ENCODE assay signal across 1 cellular context in the genomic region with DNA sequence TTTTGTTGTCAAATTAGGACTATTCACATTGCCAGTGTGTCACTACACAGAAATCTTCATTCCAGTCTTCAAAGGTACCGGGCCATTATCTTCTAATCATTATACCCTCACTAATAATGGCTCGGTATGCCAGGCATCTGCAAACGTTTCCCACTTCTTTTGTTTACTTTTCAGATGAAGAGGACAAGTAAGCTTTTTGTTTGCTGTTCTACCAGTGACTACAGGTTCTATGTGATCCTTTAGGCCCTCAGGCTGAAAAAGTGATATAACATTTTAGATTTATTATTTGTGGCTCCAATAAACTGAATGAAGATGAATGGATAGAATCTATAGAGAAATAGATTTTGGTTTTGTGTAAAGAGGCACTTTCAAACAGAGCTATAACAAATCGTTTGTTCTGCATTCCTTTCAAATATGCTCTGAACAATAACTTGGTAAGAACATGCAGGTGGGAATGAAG.
TF ChIP-seq lines count a peak whose summit lies in the region.

No MANE protein-coding gene starts in this region.

TF ChIP-seq in HepG2, 621 proteins besides CTCF, POLR2A, EP300 and RAD21 (continued from another document and continues in another):
- TF ChIP-seq, protein P1, sequence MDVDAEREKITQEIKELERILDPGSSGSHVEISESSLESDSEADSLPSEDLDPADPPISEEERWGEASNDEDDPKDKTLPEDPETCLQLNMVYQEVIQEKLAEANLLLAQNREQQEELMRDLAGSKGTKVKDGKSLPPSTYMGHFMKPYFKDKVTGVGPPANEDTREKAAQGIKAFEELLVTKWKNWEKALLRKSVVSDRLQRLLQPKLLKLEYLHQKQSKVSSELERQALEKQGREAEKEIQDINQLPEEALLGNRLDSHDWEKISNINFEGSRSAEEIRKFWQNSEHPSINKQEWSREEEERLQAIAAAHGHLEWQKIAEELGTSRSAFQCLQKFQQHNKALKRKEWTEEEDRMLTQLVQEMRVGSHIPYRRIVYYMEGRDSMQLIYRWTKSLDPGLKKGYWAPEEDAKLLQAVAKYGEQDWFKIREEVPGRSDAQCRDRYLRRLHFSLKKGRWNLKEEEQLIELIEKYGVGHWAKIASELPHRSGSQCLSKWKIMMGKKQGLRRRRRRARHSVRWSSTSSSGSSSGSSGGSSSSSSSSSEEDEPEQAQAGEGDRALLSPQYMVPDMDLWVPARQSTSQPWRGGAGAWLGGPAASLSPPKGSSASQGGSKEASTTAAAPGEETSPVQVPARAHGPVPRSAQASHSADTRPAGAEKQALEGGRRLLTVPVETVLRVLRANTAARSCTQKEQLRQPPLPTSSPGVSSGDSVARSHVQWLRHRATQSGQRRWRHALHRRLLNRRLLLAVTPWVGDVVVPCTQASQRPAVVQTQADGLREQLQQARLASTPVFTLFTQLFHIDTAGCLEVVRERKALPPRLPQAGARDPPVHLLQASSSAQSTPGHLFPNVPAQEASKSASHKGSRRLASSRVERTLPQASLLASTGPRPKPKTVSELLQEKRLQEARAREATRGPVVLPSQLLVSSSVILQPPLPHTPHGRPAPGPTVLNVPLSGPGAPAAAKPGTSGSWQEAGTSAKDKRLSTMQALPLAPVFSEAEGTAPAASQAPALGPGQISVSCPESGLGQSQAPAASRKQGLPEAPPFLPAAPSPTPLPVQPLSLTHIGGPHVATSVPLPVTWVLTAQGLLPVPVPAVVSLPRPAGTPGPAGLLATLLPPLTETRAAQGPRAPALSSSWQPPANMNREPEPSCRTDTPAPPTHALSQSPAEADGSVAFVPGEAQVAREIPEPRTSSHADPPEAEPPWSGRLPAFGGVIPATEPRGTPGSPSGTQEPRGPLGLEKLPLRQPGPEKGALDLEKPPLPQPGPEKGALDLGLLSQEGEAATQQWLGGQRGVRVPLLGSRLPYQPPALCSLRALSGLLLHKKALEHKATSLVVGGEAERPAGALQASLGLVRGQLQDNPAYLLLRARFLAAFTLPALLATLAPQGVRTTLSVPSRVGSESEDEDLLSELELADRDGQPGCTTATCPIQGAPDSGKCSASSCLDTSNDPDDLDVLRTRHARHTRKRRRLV (CRISPR knock-in tag; IDR thresholded peaks at IDR 0.05): no peak
- peak; percentile 35 for TF ChIP-seq ZEB1 (IDR thresholded peaks at IDR 0.05; ENCODE audit: insufficient replicate concordance, low read depth)
- TF ChIP-seq HOXA5 (CRISPR knock-in tag; IDR thresholded peaks at IDR 0.05): 0 out of 2 replicates have a peak, but pooled peaks have one; percentile 25
- no peak for TF ChIP-seq CEBPB (IDR thresholded peaks at IDR 0.05; ENCODE audit: borderline replicate concordance, low read depth, low read length)
- peak; percentile 85 for TF ChIP-seq FOXP1 (IDR thresholded peaks at IDR 0.05)
- peak; percentile 90 for TF ChIP-seq FOXP1 (CRISPR knock-in tag; IDR thresholded peaks at IDR 0.05)
- TF ChIP-seq ZNF563 (CRISPR knock-in tag; IDR thresholded peaks at IDR 0.05): no peak
- TF ChIP-seq ZNF615 (CRISPR knock-in tag; IDR thresholded peaks at IDR 0.05; ENCODE audit: borderline replicate concordance): no peak
- 0 out of 2 replicates have a peak, but pooled peaks have one; percentile 47 for TF ChIP-seq FOXA1 (IDR thresholded peaks at IDR 0.05)
- TF ChIP-seq FOXA1 (CRISPR knock-in tag; IDR thresholded peaks at IDR 0.05): peak; percentile 83
- peak; percentile 75 for TF ChIP-seq ELF3 (CRISPR knock-in tag; IDR thresholded peaks at IDR 0.05)
- no peak for TF ChIP-seq ZNF180 (CRISPR knock-in tag; IDR thresholded peaks at IDR 0.05; ENCODE audit: borderline replicate concordance, low read depth)
- TF ChIP-seq, protein P2, sequence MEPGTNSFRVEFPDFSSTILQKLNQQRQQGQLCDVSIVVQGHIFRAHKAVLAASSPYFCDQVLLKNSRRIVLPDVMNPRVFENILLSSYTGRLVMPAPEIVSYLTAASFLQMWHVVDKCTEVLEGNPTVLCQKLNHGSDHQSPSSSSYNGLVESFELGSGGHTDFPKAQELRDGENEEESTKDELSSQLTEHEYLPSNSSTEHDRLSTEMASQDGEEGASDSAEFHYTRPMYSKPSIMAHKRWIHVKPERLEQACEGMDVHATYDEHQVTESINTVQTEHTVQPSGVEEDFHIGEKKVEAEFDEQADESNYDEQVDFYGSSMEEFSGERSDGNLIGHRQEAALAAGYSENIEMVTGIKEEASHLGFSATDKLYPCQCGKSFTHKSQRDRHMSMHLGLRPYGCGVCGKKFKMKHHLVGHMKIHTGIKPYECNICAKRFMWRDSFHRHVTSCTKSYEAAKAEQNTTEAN (CRISPR knock-in tag; conservative IDR thresholded peaks at IDR 0.05): 0 out of 2 replicates have a peak, but pooled peaks have one; percentile 43
- peak; percentile 66; the same call in 1 of the 2 replicates for TF ChIP-seq DPF2 (CRISPR knock-in tag; IDR thresholded peaks at IDR 0.05; ENCODE audit: borderline replicate concordance, low read depth)
- peak; percentile 20 for TF ChIP-seq SKI (IDR thresholded peaks at IDR 0.05; ENCODE audit: partially characterized antibody)
- no peak for TF ChIP-seq ZNF510 (CRISPR knock-in tag; IDR thresholded peaks at IDR 0.05; ENCODE audit: low read depth)
- TF ChIP-seq ZNF274 (CRISPR knock-in tag; IDR thresholded peaks at IDR 0.05): no peak
- no peak for TF ChIP-seq DNMT1 (CRISPR knock-in tag; IDR thresholded peaks at IDR 0.05)
- TF ChIP-seq, protein P3, sequence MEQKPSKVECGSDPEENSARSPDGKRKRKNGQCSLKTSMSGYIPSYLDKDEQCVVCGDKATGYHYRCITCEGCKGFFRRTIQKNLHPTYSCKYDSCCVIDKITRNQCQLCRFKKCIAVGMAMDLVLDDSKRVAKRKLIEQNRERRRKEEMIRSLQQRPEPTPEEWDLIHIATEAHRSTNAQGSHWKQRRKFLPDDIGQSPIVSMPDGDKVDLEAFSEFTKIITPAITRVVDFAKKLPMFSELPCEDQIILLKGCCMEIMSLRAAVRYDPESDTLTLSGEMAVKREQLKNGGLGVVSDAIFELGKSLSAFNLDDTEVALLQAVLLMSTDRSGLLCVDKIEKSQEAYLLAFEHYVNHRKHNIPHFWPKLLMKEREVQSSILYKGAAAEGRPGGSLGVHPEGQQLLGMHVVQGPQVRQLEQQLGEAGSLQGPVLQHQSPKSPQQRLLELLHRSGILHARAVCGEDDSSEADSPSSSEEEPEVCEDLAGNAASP (CRISPR knock-in tag; IDR thresholded peaks at IDR 0.05; ENCODE audit: borderline replicate concordance): peak; percentile 47; the same call in 1 of the 2 replicates
- TF ChIP-seq SOX13 (IDR thresholded peaks at IDR 0.05): peak; percentile 97
- TF ChIP-seq SOX13 (CRISPR knock-in tag; conservative IDR thresholded peaks at IDR 0.05 in 1 of 2, IDR thresholded peaks at IDR 0.05 in 1 of 2): peak in 1 of 2 experiments; percentile 100; a peak in 2 of 4 replicates
- TF ChIP-seq ZNF292 (CRISPR knock-in tag; IDR thresholded peaks at IDR 0.05; ENCODE audit: borderline replicate concordance, low read depth): no peak
- TF ChIP-seq FOSL2 (CRISPR knock-in tag; IDR thresholded peaks at IDR 0.05): peak; percentile 75
- TF ChIP-seq ZMYM4 (CRISPR knock-in tag; IDR thresholded peaks at IDR 0.05): peak; percentile 41; the same call in 1 of the 2 replicates
- peak; percentile 76 for TF ChIP-seq HOXD1 (CRISPR knock-in tag; IDR thresholded peaks at IDR 0.05)
- peak; percentile 77 for TF ChIP-seq NR2F6 (IDR thresholded peaks at IDR 0.05)
- peak; percentile 58 for TF ChIP-seq NR2F6 (CRISPR knock-in tag; IDR thresholded peaks at IDR 0.05)
- no peak for TF ChIP-seq ZFP37 (CRISPR knock-in tag; IDR thresholded peaks at IDR 0.05; ENCODE audit: borderline replicate concordance)
- TF ChIP-seq SPEN (CRISPR knock-in tag; IDR thresholded peaks at IDR 0.05; ENCODE audit: low read depth): no peak
- peak; percentile 93 for TF ChIP-seq GATAD2A (CRISPR knock-in tag; IDR thresholded peaks at IDR 0.05)
- TF ChIP-seq PLRG1 (conservative IDR thresholded peaks at IDR 0.05): no peak
- peak; percentile 37; the same call in 1 of the 2 replicates for TF ChIP-seq FOSL1 (CRISPR knock-in tag; IDR thresholded peaks at IDR 0.05; ENCODE audit: borderline replicate concordance)
- TF ChIP-seq MBNL3 (CRISPR knock-in tag; conservative IDR thresholded peaks at IDR 0.05): no peak
- TF ChIP-seq PPARG (CRISPR knock-in tag; conservative IDR thresholded peaks at IDR 0.05): peak; percentile 82
- TF ChIP-seq ARHGAP35 (CRISPR knock-in tag; IDR thresholded peaks at IDR 0.05; ENCODE audit: borderline replicate concordance): no peak
- TF ChIP-seq ZNF792 (CRISPR knock-in tag; IDR thresholded peaks at IDR 0.05): 0 out of 2 replicates have a peak, but pooled peaks have one; percentile 54
- TF ChIP-seq NR2F2 (IDR thresholded peaks at IDR 0.05; ENCODE audit: borderline replicate concordance, low read depth): peak; percentile 70; the same call in 1 of the 2 replicates
- TF ChIP-seq, protein P4, sequence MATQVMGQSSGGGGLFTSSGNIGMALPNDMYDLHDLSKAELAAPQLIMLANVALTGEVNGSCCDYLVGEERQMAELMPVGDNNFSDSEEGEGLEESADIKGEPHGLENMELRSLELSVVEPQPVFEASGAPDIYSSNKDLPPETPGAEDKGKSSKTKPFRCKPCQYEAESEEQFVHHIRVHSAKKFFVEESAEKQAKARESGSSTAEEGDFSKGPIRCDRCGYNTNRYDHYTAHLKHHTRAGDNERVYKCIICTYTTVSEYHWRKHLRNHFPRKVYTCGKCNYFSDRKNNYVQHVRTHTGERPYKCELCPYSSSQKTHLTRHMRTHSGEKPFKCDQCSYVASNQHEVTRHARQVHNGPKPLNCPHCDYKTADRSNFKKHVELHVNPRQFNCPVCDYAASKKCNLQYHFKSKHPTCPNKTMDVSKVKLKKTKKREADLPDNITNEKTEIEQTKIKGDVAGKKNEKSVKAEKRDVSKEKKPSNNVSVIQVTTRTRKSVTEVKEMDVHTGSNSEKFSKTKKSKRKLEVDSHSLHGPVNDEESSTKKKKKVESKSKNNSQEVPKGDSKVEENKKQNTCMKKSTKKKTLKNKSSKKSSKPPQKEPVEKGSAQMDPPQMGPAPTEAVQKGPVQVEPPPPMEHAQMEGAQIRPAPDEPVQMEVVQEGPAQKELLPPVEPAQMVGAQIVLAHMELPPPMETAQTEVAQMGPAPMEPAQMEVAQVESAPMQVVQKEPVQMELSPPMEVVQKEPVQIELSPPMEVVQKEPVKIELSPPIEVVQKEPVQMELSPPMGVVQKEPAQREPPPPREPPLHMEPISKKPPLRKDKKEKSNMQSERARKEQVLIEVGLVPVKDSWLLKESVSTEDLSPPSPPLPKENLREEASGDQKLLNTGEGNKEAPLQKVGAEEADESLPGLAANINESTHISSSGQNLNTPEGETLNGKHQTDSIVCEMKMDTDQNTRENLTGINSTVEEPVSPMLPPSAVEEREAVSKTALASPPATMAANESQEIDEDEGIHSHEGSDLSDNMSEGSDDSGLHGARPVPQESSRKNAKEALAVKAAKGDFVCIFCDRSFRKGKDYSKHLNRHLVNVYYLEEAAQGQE (IDR thresholded peaks at IDR 0.05; ENCODE audit: borderline replicate concordance in 1 of 2, low read depth in 1 of 2, low read length in 2 of 2): no peak; a peak in 1 of 4 replicates
- no peak for TF ChIP-seq ZNF674 (CRISPR knock-in tag; IDR thresholded peaks at IDR 0.05; ENCODE audit: low read depth)
- 0 out of 2 replicates have a peak, but pooled peaks have one; percentile 27 for TF ChIP-seq ZNF777 (CRISPR knock-in tag; IDR thresholded peaks at IDR 0.05)
- TF ChIP-seq, protein P5, sequence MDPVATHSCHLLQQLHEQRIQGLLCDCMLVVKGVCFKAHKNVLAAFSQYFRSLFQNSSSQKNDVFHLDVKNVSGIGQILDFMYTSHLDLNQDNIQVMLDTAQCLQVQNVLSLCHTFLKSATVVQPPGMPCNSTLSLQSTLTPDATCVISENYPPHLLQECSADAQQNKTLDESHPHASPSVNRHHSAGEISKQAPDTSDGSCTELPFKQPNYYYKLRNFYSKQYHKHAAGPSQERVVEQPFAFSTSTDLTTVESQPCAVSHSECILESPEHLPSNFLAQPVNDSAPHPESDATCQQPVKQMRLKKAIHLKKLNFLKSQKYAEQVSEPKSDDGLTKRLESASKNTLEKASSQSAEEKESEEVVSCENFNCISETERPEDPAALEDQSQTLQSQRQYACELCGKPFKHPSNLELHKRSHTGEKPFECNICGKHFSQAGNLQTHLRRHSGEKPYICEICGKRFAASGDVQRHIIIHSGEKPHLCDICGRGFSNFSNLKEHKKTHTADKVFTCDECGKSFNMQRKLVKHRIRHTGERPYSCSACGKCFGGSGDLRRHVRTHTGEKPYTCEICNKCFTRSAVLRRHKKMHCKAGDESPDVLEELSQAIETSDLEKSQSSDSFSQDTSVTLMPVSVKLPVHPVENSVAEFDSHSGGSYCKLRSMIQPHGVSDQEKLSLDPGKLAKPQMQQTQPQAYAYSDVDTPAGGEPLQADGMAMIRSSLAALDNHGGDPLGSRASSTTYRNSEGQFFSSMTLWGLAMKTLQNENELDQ (CRISPR knock-in tag; IDR thresholded peaks at IDR 0.05; ENCODE audit: borderline replicate concordance): no peak
- TF ChIP-seq ZKSCAN8 (CRISPR knock-in tag; IDR thresholded peaks at IDR 0.05; ENCODE audit: borderline replicate concordance): 0 out of 2 replicates have a peak, but pooled peaks have one; percentile 67
- TF ChIP-seq, protein P6, sequence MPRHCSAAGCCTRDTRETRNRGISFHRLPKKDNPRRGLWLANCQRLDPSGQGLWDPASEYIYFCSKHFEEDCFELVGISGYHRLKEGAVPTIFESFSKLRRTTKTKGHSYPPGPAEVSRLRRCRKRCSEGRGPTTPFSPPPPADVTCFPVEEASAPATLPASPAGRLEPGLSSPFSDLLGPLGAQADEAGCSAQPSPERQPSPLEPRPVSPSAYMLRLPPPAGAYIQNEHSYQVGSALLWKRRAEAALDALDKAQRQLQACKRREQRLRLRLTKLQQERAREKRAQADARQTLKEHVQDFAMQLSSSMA (CRISPR knock-in tag; IDR thresholded peaks at IDR 0.05): no peak
- TF ChIP-seq, protein P7, sequence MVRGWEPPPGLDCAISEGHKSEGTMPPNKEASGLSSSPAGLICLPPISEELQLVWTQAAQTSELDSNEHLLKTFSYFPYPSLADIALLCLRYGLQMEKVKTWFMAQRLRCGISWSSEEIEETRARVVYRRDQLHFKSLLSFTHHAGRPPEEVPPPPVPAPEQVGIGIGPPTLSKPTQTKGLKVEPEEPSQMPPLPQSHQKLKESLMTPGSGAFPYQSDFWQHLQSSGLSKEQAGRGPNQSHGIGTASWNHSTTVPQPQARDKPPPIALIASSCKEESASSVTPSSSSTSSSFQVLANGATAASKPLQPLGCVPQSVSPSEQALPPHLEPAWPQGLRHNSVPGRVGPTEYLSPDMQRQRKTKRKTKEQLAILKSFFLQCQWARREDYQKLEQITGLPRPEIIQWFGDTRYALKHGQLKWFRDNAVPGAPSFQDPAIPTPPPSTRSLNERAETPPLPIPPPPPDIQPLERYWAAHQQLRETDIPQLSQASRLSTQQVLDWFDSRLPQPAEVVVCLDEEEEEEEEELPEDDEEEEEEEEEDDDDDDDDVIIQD (CRISPR knock-in tag; IDR thresholded peaks at IDR 0.05; ENCODE audit: low read depth): peak; percentile 77; the same call in 1 of the 2 replicates
- TF ChIP-seq SOX5 (CRISPR knock-in tag; IDR thresholded peaks at IDR 0.05; ENCODE audit: borderline replicate concordance): peak; percentile 100
- TF ChIP-seq ZNF331 (CRISPR knock-in tag; IDR thresholded peaks at IDR 0.05): peak; percentile 38; the same call in 1 of the 2 replicates
- TF ChIP-seq MEIS2 (CRISPR knock-in tag; IDR thresholded peaks at IDR 0.05): 0 out of 2 replicates have a peak, but pooled peaks have one; percentile 29
- no peak for TF ChIP-seq SALL2 (CRISPR knock-in tag; IDR thresholded peaks at IDR 0.05)
- TF ChIP-seq, protein P8, sequence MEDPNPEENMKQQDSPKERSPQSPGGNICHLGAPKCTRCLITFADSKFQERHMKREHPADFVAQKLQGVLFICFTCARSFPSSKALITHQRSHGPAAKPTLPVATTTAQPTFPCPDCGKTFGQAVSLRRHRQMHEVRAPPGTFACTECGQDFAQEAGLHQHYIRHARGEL (CRISPR knock-in tag; IDR thresholded peaks at IDR 0.05): no peak
- peak; percentile 78; the same call in 1 of the 2 replicates for TF ChIP-seq SMARCC2 (IDR thresholded peaks at IDR 0.05)
